11 cellular contexts compared by ENCODE assay signal in the genomic region with DNA sequence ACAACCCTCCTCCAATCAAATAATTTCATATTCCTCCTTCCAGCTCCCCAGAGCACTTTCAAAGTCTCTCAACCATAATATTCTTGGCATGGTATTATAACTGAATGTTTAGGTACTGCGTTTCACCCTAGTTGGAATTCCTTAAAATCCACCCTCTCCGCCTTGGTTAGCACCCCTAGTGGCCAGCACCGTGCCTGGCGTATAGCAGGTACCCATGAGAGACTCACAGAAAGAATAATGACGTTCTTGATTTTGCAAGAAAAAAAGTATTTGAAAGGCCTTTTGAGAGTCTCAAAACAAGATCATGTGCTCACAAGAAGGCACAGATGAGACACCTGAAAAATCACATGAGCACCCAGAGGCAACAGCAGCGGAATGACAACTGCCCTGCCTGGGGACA. TPM values are rescaled to one million over a fixed set of nuclear protein-coding genes. Genes with fewer than 3 reads are reported as not detected.
DNase-seq lines count a peak whose midpoint lies in the region; ATAC-seq and TF ChIP-seq lines count a peak whose summit lies in the region.
"Had no signal": no experiment of that assay in that cellular context is flagged by ENCODE, and none has a peak within 500 bp of the region (broad histone marks: within the 10 kb centered on the region; RNA-seq: fewer than 3 reads in every experiment).

No MANE protein-coding gene starts in this region.

- H3K36me3 ChIP-seq in cardiac muscle cell (no peaks in the 10 kb centered on the region), PC-9 (ENCODE audit: low read depth) (no peaks in the 10 kb centered on the region), upper lobe of right lung (no peaks in the 10 kb centered on the region)

- no peaks in the 10 kb centered on the region for H4K20me1 ChIP-seq in PC-9 (ENCODE audit: insufficient read depth)

- no peak overlapping the region for H2AFZ ChIP-seq in PC-9

- ATAC-seq in left ventricle myocardium superior: no peak
- ATAC-seq in upper lobe of right lung: no peak
- no peak for ATAC-seq in HG03354 (IDR thresholded peaks at IDR 0.05; ENCODE audit: poor library complexity, severe bottlenecking, unreplicated experiment)
- ATAC-seq: stimulated activated naive CD8-positive, alpha-beta T cell treated with anti-CD3 and anti-CD28 coated beads, Interleukin-15, Interleukin-2, amounts not matched to agents 100 U/mL and 50 U/mL, for 24 hours had no signal

- H3K4me3 ChIP-seq in cardiac muscle cell (no peak overlapping the region), PC-9 (no peak overlapping the region), fibroblast of villous mesenchyme (ENCODE audit: low read depth, low read length) (no peak overlapping the region), upper lobe of right lung (no peak overlapping the region)

- intact Hi-C loops in left ventricle myocardium superior (cut with micrococcal nuclease) (no loop called here), PC-9 (cut with micrococcal nuclease; ENCODE audit: unreplicated experiment) (no loop called here), upper lobe of right lung (cut with DNase I) (no loop called here)

- no peaks in the 10 kb centered on the region for H3F3A ChIP-seq in PC-9 (ENCODE audit: insufficient read depth, low read depth)

- H3K9me2 ChIP-seq in PC-9 (ENCODE audit: insufficient read depth): no peaks in the 10 kb centered on the region

- H3K27ac ChIP-seq in cardiac muscle cell: no peak overlapping the region
- no peak overlapping the region for H3K27ac ChIP-seq in PC-9
- no peak overlapping the region for H3K27ac ChIP-seq in upper lobe of right lung

- no peaks in the 10 kb centered on the region for H3K9me3 ChIP-seq in cardiac muscle cell (ENCODE audit: low read depth)
- H3K9me3 ChIP-seq in PC-9 (ENCODE audit: insufficient read depth, low read depth): no peaks in the 10 kb centered on the region
- H3K9me3 ChIP-seq in upper lobe of right lung: no peaks in the 10 kb centered on the region

- TF ChIP-seq CTCF in cardiac muscle cell (IDR thresholded peaks at IDR 0.05; ENCODE audit: low read depth, low read length): peak; percentile 52
- TF ChIP-seq CTCF in PC-9 (conservative IDR thresholded peaks at IDR 0.05): peak; percentile 69
- peak; percentile 49 for TF ChIP-seq CTCF in fibroblast of villous mesenchyme (IDR thresholded peaks at IDR 0.05; ENCODE audit: insufficient read depth, low read depth, low read length)
- peak; percentile 28 for TF ChIP-seq CTCF in upper lobe of right lung (IDR thresholded peaks at IDR 0.05)

- POLR2A ChIA-PET in PC-9 (lab: Charles Lee; ENCODE audit: unreplicated experiment): no interaction called here

- H3K4me2 ChIP-seq in PC-9: no peak overlapping the region

- no peaks in the 10 kb centered on the region for H3K79me2 ChIP-seq in PC-9 (ENCODE audit: low read depth)

- CTCF ChIA-PET in PC-9 (lab: Charles Lee): no interaction called here

- peak in 1 of 2 donors; percentile 46 for DNase-seq in cardiac muscle cell (ENCODE audit: low read depth in 1 of 2, low spot score in 1 of 2)
- no peak for DNase-seq in left ventricle myocardium superior
- DNase-seq in PC-9: no peak
- no peak for DNase-seq in fibroblast of villous mesenchyme (ENCODE audit: low read depth)
- no peak for DNase-seq in upper lobe of right lung
- DNase-seq in activated gamma-delta T cell treated with Interleukin-2 at 50 U/mL for 16 hours: no peak
- no peak for DNase-seq in epidermal melanocyte (ENCODE audit: insufficient read length, low spot score)
- DNase-seq: CD4-positive, alpha-beta T cell; NCI-H526 treated with DMSO at 0.1 percent for 48 hours; stimulated activated naive CD8-positive, alpha-beta T cell treated with anti-CD3 and anti-CD28 coated beads, Interleukin-15, Interleukin-2, amounts not matched to agents 100 U/mL and 50 U/mL, for 24 hours had no signal

- H3K4me1 ChIP-seq in cardiac muscle cell (ENCODE audit: low read depth) (no peaks in the 10 kb centered on the region), PC-9 (replicated peaks; ENCODE audit: insufficient read depth) (no peaks in the 10 kb centered on the region), upper lobe of right lung (no peaks in the 10 kb centered on the region)

- H3K27me3 ChIP-seq in cardiac muscle cell: no peaks in the 10 kb centered on the region
- H3K27me3 ChIP-seq in PC-9 (ENCODE audit: insufficient read depth, low read depth): peaks cover 36% of the 10 kb centered on the region
- H3K27me3 ChIP-seq in upper lobe of right lung: no peaks in the 10 kb centered on the region

- no TSS peak for BruUV-seq in PC-9 (replicated peaks; lab: Mats Ljungman, UMichigan)

RNA-seq across cellular contexts. Expression of a gene that starts 50.8 kb away (rescaled TPM):
- 10.0 and 15.2 TPM in 2 replicates for total RNA-seq in cardiac muscle cell
- polyA plus RNA-seq in cardiac muscle cell: 27.9 and 29.8 TPM in 2 replicates
- 4.4 TPM for total RNA-seq in left ventricle myocardium superior
- not detected in 2 replicates for total RNA-seq in PC-9 (2021)
- total RNA-seq in fibroblast of villous mesenchyme: 4.3 and 7.1 TPM in 2 replicates
- total RNA-seq in upper lobe of right lung: 17.5 TPM
